Comparison of ENCODE assay signal across 11 cellular contexts in genomic region chr12:75666126-75666979, GRCh38.
DNase-seq lines count a peak whose midpoint lies in the region; ATAC-seq and TF ChIP-seq lines count a peak whose summit lies in the region.
"Had no signal": no experiment of that assay in that cellular context is flagged by ENCODE, and none has a peak within 500 bp of the region (broad histone marks: within the 10 kb centered on the region; RNA-seq: fewer than 3 reads in every experiment).

No MANE protein-coding gene starts in this region.

- DNase-seq in HT-29 (ENCODE audit: low spot score) (peak; percentile 15), mammary epithelial cell (peak; percentile 24), right lobe of liver (peak in 1 of 3 donors; percentile 47), GDM1 (lab: John Stamatoyannopoulos, UW) (no peak)
- DNase-seq in stimulated activated CD8-positive, alpha-beta memory T cell treated with anti-CD3 and anti-CD28 coated beads, Interleukin-4, amount 100 ng/mL, for 48 hours, result no peak
- no peak for DNase-seq in activated T-cell treated with anti-CD3 and anti-CD28 coated beads, Interleukin-2, amount 50 U/mL, for 4 hours
- DNase-seq: DMS79 treated with DMSO at 0.1 percent for 48 hours, left ventricle myocardium superior, NCI-H2029 treated with DMSO at 0.1 percent for 48 hours had no signal

- H3K9me3 Mint-ChIP-seq in activated T-cell treated with anti-CD3 and anti-CD28 coated beads, Interleukin-2, amount 50 U/mL, for 4 hours, result no peaks in the 10 kb centered on the region

- H3K4me2 ChIP-seq in mammary epithelial cell (ENCODE audit: insufficient read depth, low read depth, low read length), result peak overlapping the region; percentile 43

- TF ChIP-seq POLR2A in right lobe of liver (IDR thresholded peaks at IDR 0.05), result no peak

- H3K4me1 ChIP-seq in mammary epithelial cell (ENCODE audit: insufficient read depth, low read length), result peaks cover 23% of the 10 kb centered on the region
- H3K4me1 ChIP-seq in right lobe of liver, result peaks cover 0 to 22% (median 5%) of the 10 kb centered on the region in 4 donors

- peak overlapping the region; percentile 69 for H2AFZ ChIP-seq in mammary epithelial cell (ENCODE audit: low read depth, low read length)

- no peaks in the 10 kb centered on the region for H3K36me3 ChIP-seq in mammary epithelial cell (ENCODE audit: insufficient read depth, low read length)
- H3K36me3 ChIP-seq in right lobe of liver, result no peaks in the 10 kb centered on the region

- dilution Hi-C loops in mammary epithelial cell (cut with HindIII; ENCODE audit: low sequenced_read_pairs), result no loop called here

- no peaks in the 10 kb centered on the region for H3K79me2 ChIP-seq in mammary epithelial cell (ENCODE audit: insufficient read depth, low read length)

- ATAC-seq in right lobe of liver, result peak; percentile 85 to 97 (median 90)
- no peak for ATAC-seq in activated T-cell treated with anti-CD3 and anti-CD28 coated beads, Interleukin-2, amount 50 U/mL, for 4 hours
- ATAC-seq in GM19463 (IDR thresholded peaks at IDR 0.05; ENCODE audit: unreplicated experiment), result no peak
- ATAC-seq: left ventricle myocardium superior had no signal

- CTCF ChIA-PET in mammary epithelial cell (lab: Charles Lee; ENCODE audit: low non-redundant PET), result no interaction called here

- no peaks in the 10 kb centered on the region for H3K27me3 ChIP-seq in mammary epithelial cell (ENCODE audit: insufficient read depth, low read length)
- H3K27me3 ChIP-seq in right lobe of liver, result no peaks in the 10 kb centered on the region

- TF ChIP-seq CTCF in mammary epithelial cell (conservative IDR thresholded peaks at IDR 0.05 in 1 of 2, IDR thresholded peaks at IDR 0.05 in 1 of 2; ENCODE audit: extremely low read depth in 1 of 2, insufficient read depth in 1 of 2, low read depth in 1 of 2, low read length in 2 of 2) (no peak), right lobe of liver (IDR thresholded peaks at IDR 0.05) (no peak)

- no peak overlapping the region for H3K4me3 Mint-ChIP-seq in activated T-cell treated with anti-CD3 and anti-CD28 coated beads, Interleukin-2, amount 50 U/mL, for 4 hours
- H3K4me3 Mint-ChIP-seq: brain had no signal

- no peaks in the 10 kb centered on the region for H3K27me3 Mint-ChIP-seq in activated T-cell treated with anti-CD3 and anti-CD28 coated beads, Interleukin-2, amount 50 U/mL, for 4 hours (ENCODE audit: low read depth)

- no peak overlapping the region for H3K4me3 ChIP-seq in mammary epithelial cell (replicated peaks in 1 of 3; ENCODE audit: insufficient read depth in 1 of 3, low read depth in 2 of 3, low read length in 3 of 3)
- H3K4me3 ChIP-seq in right lobe of liver, result no peak overlapping the region

- H3K4me1 Mint-ChIP-seq in activated T-cell treated with anti-CD3 and anti-CD28 coated beads, Interleukin-2, amount 50 U/mL, for 4 hours (ENCODE audit: low read depth), result no peaks in the 10 kb centered on the region

- H3K27ac ChIP-seq in mammary epithelial cell (ENCODE audit: insufficient read depth, low read depth, low read length) (peak overlapping the region; percentile 27), right lobe of liver (peak overlapping the region; percentile 70 to 83 (median 76))

- in situ Hi-C loops in mammary epithelial cell (cut with MboI; ENCODE audit: low sequenced_read_pairs in 2 of 2), result no loop called here

- no peak overlapping the region for H3K9ac ChIP-seq in mammary epithelial cell (ENCODE audit: insufficient read depth, low read length)

- H4K20me1 ChIP-seq in mammary epithelial cell (ENCODE audit: insufficient read depth, low read length), result no peaks in the 10 kb centered on the region

- BruUV-seq in mammary epithelial cell (replicated peaks; lab: Mats Ljungman, UMichigan), result TSS peak; percentile 14

- H3K36me3 Mint-ChIP-seq in activated T-cell treated with anti-CD3 and anti-CD28 coated beads, Interleukin-2, amount 50 U/mL, for 4 hours (ENCODE audit: insufficient read depth), result no peaks in the 10 kb centered on the region
- H3K36me3 Mint-ChIP-seq: brain had no signal

- H3K9me3 ChIP-seq in mammary epithelial cell (replicated peaks; ENCODE audit: insufficient read depth, low read length) (no peaks in the 10 kb centered on the region), right lobe of liver (no peaks in the 10 kb centered on the region)

- WGBS in mammary epithelial cell (ENCODE audit: low coverage, missing lambda C conversion rate), result 59% methylated on average over 5 of the region's 5 CpGs
- 29% methylated on average over 4 of the region's 5 CpGs for WGBS in right lobe of liver (ENCODE audit: insufficient coverage, low coverage, low lambda C conversion rate, missing lambda C conversion rate)

- intact Hi-C loops in mammary epithelial cell (cut with micrococcal nuclease), result no loop called here
- intact Hi-C loops in right lobe of liver (cut with DNase I), result no loop called here

Comparison
In these comparisons a context has a peak if more than half of its experiments do, and no peak if none do; other contexts are left out.
1. DNase-seq: peak in HT-29 (single experiment) and mammary epithelial cell (single experiment); none in stimulated activated CD8-positive, alpha-beta memory T cell treated with anti-CD3 and anti-CD28 coated beads, Interleukin-4, amount 100 ng/mL, for 48 hours (single experiment), activated T-cell treated with anti-CD3 and anti-CD28 coated beads, Interleukin-2, amount 50 U/mL, for 4 hours (single experiment) and GDM1 (single experiment).
2. ATAC-seq: peak in right lobe of liver (4 of 4); none in activated T-cell treated with anti-CD3 and anti-CD28 coated beads, Interleukin-2, amount 50 U/mL, for 4 hours (0 of 2) and GM19463 (single experiment).